In genomic region chr7:116577320-116577871, GRCh38 we compare ENCODE assay signal across 9 cellular contexts. TPM values are rescaled to one million over a fixed set of nuclear protein-coding genes. Genes with fewer than 3 reads are reported as not detected.
A peak's percentile ranks its signal among the peaks of the same experiment; 100 is the strongest.
DNase-seq lines count a peak whose midpoint lies in the region; ATAC-seq and TF ChIP-seq lines count a peak whose summit lies in the region.
"Had no signal": no experiment of that assay in that cellular context is flagged by ENCODE, and none has a peak within 500 bp of the region (broad histone marks: within the 10 kb centered on the region; RNA-seq: fewer than 3 reads in every experiment).

No MANE protein-coding gene starts in this region.

- no peaks in the 10 kb centered on the region for H3K9me3 Mint-ChIP-seq in Calu3 (ENCODE audit: low read depth, unreplicated experiment)
- H3K9me3 Mint-ChIP-seq: memory B cell had no signal

- TF ChIP-seq CTCF in Calu3 (IDR thresholded peaks at IDR 0.05; ENCODE audit: unreplicated experiment) (no peak), coronary artery (IDR thresholded peaks at IDR 0.05) (no peak)

- DNase-seq in Calu3 (no peak), coronary artery (ENCODE audit: low spot score) (no peak), SHP77 treated with DMSO at 0.1 percent for 48 hours (lab: John Stamatoyannopoulos, UW) (no peak), GF-D8 (lab: John Stamatoyannopoulos, UW) (no peak), HPDE6-E6E7 (ENCODE audit: extremely low spot score) (no peak), NCI-H2227 (lab: John Stamatoyannopoulos, UW; ENCODE audit: unreplicated experiment) (no peak)

- peak overlapping the region; percentile 10 for H3K4me3 ChIP-seq in coronary artery

- H3K27ac Mint-ChIP-seq in Calu3 (ENCODE audit: unreplicated experiment), result peak overlapping the region; percentile 36
- H3K27ac Mint-ChIP-seq: memory B cell had no signal

- BruUV-seq in Calu3 (replicated peaks; lab: Mats Ljungman, UMichigan), result no TSS peak

- ATAC-seq in GM19395 (IDR thresholded peaks at IDR 0.05; ENCODE audit: unreplicated experiment), result peak; percentile 87
- ATAC-seq in HG03097 (IDR thresholded peaks at IDR 0.05; ENCODE audit: low FRiP score, unreplicated experiment), result peak; percentile 72

- H3K36me3 Mint-ChIP-seq in Calu3 (ENCODE audit: insufficient read depth, unreplicated experiment), result no peaks in the 10 kb centered on the region
- H3K36me3 Mint-ChIP-seq: memory B cell had no signal

- intact Hi-C loops in Calu3 (cut with micrococcal nuclease; ENCODE audit: unreplicated experiment), result no loop called here

- CTCF ChIA-PET in Calu3 (lab: Charles Lee), result interaction anchor here (1.1 kb wide), 1 partner anchor 12 kb away, joined by 5 read pairs; no protein-coding TSS in a partner anchor

- no peak overlapping the region for H3K4me3 Mint-ChIP-seq in Calu3 (ENCODE audit: low read depth, unreplicated experiment)
- H3K4me3 Mint-ChIP-seq: memory B cell had no signal

- peaks cover 48% of the 10 kb centered on the region for H3K4me1 Mint-ChIP-seq in Calu3 (ENCODE audit: low read depth, unreplicated experiment)

- peak overlapping the region; percentile 66 to 85 for H3K27ac ChIP-seq in coronary artery

- H3K27me3 Mint-ChIP-seq in Calu3 (ENCODE audit: unreplicated experiment), result no peaks in the 10 kb centered on the region

RNA-seq across cellular contexts. Expression of gene CAV1, which starts 52.6 kb away (rescaled TPM):
- total RNA-seq in Calu3 (2022), result 13.3 and 15.9 TPM in 2 replicates
